Comparison of ENCODE assay signal across 8 cellular contexts in the genomic region with DNA sequence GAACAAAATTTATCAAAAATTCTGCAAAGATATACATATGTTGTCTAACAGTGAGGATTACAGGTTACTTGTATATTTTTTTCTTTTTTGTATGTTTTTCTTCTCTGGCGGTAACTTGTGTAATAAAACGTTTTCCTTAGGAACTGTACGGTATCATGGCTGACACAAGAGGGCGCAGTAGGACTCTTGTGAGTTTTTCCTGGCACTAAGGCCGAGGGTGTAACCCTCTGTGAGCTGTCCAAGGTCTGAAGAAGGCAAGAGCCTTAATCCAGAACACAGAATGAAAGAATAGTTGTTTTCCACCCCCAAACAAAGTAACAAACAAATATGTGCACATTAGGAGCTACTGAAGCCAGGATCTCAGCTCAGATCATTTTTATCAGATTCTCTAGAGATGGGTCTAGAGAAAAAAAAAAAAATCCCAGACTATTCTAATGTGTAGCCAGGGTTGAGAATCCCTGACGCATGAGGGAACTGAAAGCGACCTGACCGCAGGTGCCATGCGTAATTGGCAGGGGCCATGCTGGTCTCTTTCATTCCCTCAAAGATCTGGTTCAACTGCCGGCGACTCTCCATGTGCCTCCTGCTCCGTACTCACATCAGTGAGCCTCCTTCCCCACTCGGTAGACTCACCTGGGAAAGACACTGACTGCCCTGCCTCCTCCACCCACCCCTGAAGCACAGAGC. TPM values are rescaled to one million over a fixed set of nuclear protein-coding genes. Genes with fewer than 3 reads are reported as not detected.
A peak's percentile ranks its signal among the peaks of the same experiment; 100 is the strongest.
DNase-seq lines count a peak whose midpoint lies in the region; ATAC-seq and TF ChIP-seq lines count a peak whose summit lies in the region.

No MANE protein-coding gene starts in this region.

- DNase-seq in Caco-2 (peak; percentile 77 to 78), NCI-H2227 (lab: John Stamatoyannopoulos, UW; ENCODE audit: unreplicated experiment) (peak; percentile 10), glutamatergic neuron (peak; percentile 70), posterior vena cava (ENCODE audit: low spot score) (peak; percentile 82)
- DNase-seq in activated CD8-positive, alpha-beta T cell treated with anti-CD3 and anti-CD28 coated beads for 36 hours = peak; percentile 63
- no peak for DNase-seq in NK-92 treated with Interleukin-12 subunit alpha and Interleukin-12 subunit beta, amount 100 ng/mL, for 24 hours (lab: John Stamatoyannopoulos, UW)

- no peaks in the 10 kb centered on the region for H3K27me3 ChIP-seq in Caco-2 (replicated peaks; ENCODE audit: control insufficient read depth, insufficient read depth, low read length)

- no peaks in the 10 kb centered on the region for H3K9me3 ChIP-seq in Caco-2

- POLR2A ChIA-PET in Caco-2 (lab: Charles Lee) = no interaction called here
- POLR2A ChIA-PET in activated CD8-positive, alpha-beta T cell treated with anti-CD3 and anti-CD28 coated beads for 36 hours (lab: Charles Lee) = no interaction called here

- H3K27ac Mint-ChIP-seq in Caco-2 (ENCODE audit: unreplicated experiment) (no peak overlapping the region), glutamatergic neuron (ENCODE audit: unreplicated experiment) (no peak overlapping the region)
- H3K27ac Mint-ChIP-seq in activated CD8-positive, alpha-beta T cell treated with anti-CD3 and anti-CD28 coated beads for 36 hours = no peak overlapping the region

- H3K4me3 Mint-ChIP-seq in Caco-2 (ENCODE audit: unreplicated experiment) = no peak overlapping the region
- no peak overlapping the region for H3K4me3 Mint-ChIP-seq in activated CD8-positive, alpha-beta T cell treated with anti-CD3 and anti-CD28 coated beads for 36 hours
- H3K4me3 Mint-ChIP-seq in glutamatergic neuron (ENCODE audit: unreplicated experiment) = no peak overlapping the region

- no peaks in the 10 kb centered on the region for H3K36me3 ChIP-seq in Caco-2 (ENCODE audit: control insufficient read depth, insufficient read depth, low read length)

- intact Hi-C loops in Caco-2 (cut with micrococcal nuclease; ENCODE audit: unreplicated experiment) (loop anchor here (1.0 kb wide), 3 partner anchors 351 to 653 kb away; no protein-coding TSS in a partner anchor), posterior vena cava (cut with DNase I) (no loop called here)
- intact Hi-C loops in activated CD8-positive, alpha-beta T cell treated with anti-CD3 and anti-CD28 coated beads for 36 hours (cut with micrococcal nuclease) = no loop called here

- no peaks in the 10 kb centered on the region for H3K4me1 Mint-ChIP-seq in Caco-2 (ENCODE audit: low read depth, unreplicated experiment)
- no peaks in the 10 kb centered on the region for H3K4me1 Mint-ChIP-seq in activated CD8-positive, alpha-beta T cell treated with anti-CD3 and anti-CD28 coated beads for 36 hours (ENCODE audit: low read depth)
- no peaks in the 10 kb centered on the region for H3K4me1 Mint-ChIP-seq in glutamatergic neuron (ENCODE audit: low read depth, unreplicated experiment)

- no peaks in the 10 kb centered on the region for H3K9me3 Mint-ChIP-seq in Caco-2 (ENCODE audit: unreplicated experiment)
- no peaks in the 10 kb centered on the region for H3K9me3 Mint-ChIP-seq in activated CD8-positive, alpha-beta T cell treated with anti-CD3 and anti-CD28 coated beads for 36 hours
- no peaks in the 10 kb centered on the region for H3K9me3 Mint-ChIP-seq in glutamatergic neuron (ENCODE audit: unreplicated experiment)

- no TSS peak for BruUV-seq in Caco-2 (replicated peaks; lab: Mats Ljungman, UMichigan)

- TF ChIP-seq CTCF in Caco-2 (IDR thresholded peaks at IDR 0.05; ENCODE audit: insufficient read depth in 1 of 2, low read depth in 1 of 2, low read length in 1 of 2, severe bottlenecking in 1 of 2, unreplicated experiment in 1 of 2) (peak; percentile 70 to 76), glutamatergic neuron (IDR thresholded peaks at IDR 0.05; ENCODE audit: partially characterized antibody, unreplicated experiment) (peak; percentile 77)
- peak; percentile 38 for TF ChIP-seq CTCF in activated CD8-positive, alpha-beta T cell treated with anti-CD3 and anti-CD28 coated beads for 36 hours (IDR thresholded peaks at IDR 0.05)

- no peak overlapping the region for H3K4me3 ChIP-seq in Caco-2 (ENCODE audit: low read depth, low read length)

- H3K4me1 ChIP-seq in Caco-2 = no peaks in the 10 kb centered on the region

- ATAC-seq in GM18867 (IDR thresholded peaks at IDR 0.05; ENCODE audit: unreplicated experiment) (peak; percentile 93), HG03135 (IDR thresholded peaks at IDR 0.05; ENCODE audit: unreplicated experiment) (peak; percentile 77)
- ATAC-seq in activated CD8-positive, alpha-beta T cell treated with anti-CD3 and anti-CD28 coated beads for 36 hours = peak; percentile 62

- CTCF ChIA-PET in Caco-2 (lab: Charles Lee) = interaction anchor here (0.6 to 0.7 kb wide), 4 partner anchors 11 to 533 kb away, joined by 3 to 5 read pairs (median 3); no protein-coding TSS in a partner anchor
- CTCF ChIA-PET in activated CD8-positive, alpha-beta T cell treated with anti-CD3 and anti-CD28 coated beads for 36 hours (lab: Charles Lee) = interaction anchor here (0.8 to 1.2 kb wide), 2 partner anchors 20 to 344 kb away, joined by 3 read pairs; no protein-coding TSS in a partner anchor

- H3K27me3 Mint-ChIP-seq in Caco-2 (ENCODE audit: insufficient read depth, unreplicated experiment) (no peaks in the 10 kb centered on the region), glutamatergic neuron (ENCODE audit: unreplicated experiment) (peaks cover 3% of the 10 kb centered on the region)
- H3K27me3 Mint-ChIP-seq in activated CD8-positive, alpha-beta T cell treated with anti-CD3 and anti-CD28 coated beads for 36 hours = no peaks in the 10 kb centered on the region

- H3K36me3 Mint-ChIP-seq in Caco-2 (ENCODE audit: insufficient read depth, unreplicated experiment) (no peaks in the 10 kb centered on the region), glutamatergic neuron (ENCODE audit: unreplicated experiment) (peaks cover under 1% of the 10 kb centered on the region)
- no peaks in the 10 kb centered on the region for H3K36me3 Mint-ChIP-seq in activated CD8-positive, alpha-beta T cell treated with anti-CD3 and anti-CD28 coated beads for 36 hours (ENCODE audit: low read depth)

RNA-seq across cellular contexts. Expression of a gene that starts 27.0 kb away (rescaled TPM):
- total RNA-seq in Caco-2 (2022) (0.05 TPM in 1 of 2 replicates, not detected in the other), glutamatergic neuron (ENCODE audit: unreplicated experiment) (13.8 TPM), posterior vena cava (1 to 10 TPM; 2.7 to 3.9 TPM)
- not detected for total RNA-seq in activated CD8-positive, alpha-beta T cell treated with anti-CD3 and anti-CD28 coated beads for 36 hours
